18 cellular contexts compared by ENCODE assay signal in genomic region chr20:62700261-62700925, GRCh38. TPM values are rescaled to one million over a fixed set of nuclear protein-coding genes. Genes with fewer than 3 reads are reported as not detected.
DNase-seq lines count a peak whose midpoint lies in the region; ATAC-seq lines count a peak whose summit lies in the region.
"Had no signal": no experiment of that assay in that cellular context is flagged by ENCODE, and none has a peak within 500 bp of the region (broad histone marks: within the 10 kb centered on the region; RNA-seq: fewer than 3 reads in every experiment).

No MANE protein-coding gene starts in this region.

- H3K4me1 Mint-ChIP-seq in naive thymus-derived CD8-positive, alpha-beta T cell: peaks cover 6 to 16% (median 13%) of the 10 kb centered on the region in 4 donors

- intact Hi-C loops in right cardiac atrium (cut with DNase I) (loop anchor here in 1 of 4 donors (10.0 kb wide), 1 partner anchor 64 kb away; no protein-coding TSS in a partner anchor), left cardiac atrium (cut with DNase I) (no loop called here)

- POLR2A ChIA-PET in naive thymus-derived CD8-positive, alpha-beta T cell (lab: Charles Lee): no interaction called here

- no peaks in the 10 kb centered on the region for H3K27me3 Mint-ChIP-seq in naive thymus-derived CD8-positive, alpha-beta T cell
- H3K27me3 Mint-ChIP-seq: CD4-positive, alpha-beta T cell had no signal

- no peak overlapping the region for H3K27ac ChIP-seq in right cardiac atrium (ENCODE audit: low read length)
- H3K27ac ChIP-seq: C4-2B had no signal

- H3K9me3 Mint-ChIP-seq in naive thymus-derived CD8-positive, alpha-beta T cell: no peaks in the 10 kb centered on the region
- H3K9me3 Mint-ChIP-seq: CD4-positive, alpha-beta T cell; H9; IgD-negative memory B cell had no signal

- no peaks in the 10 kb centered on the region for H3K27me3 ChIP-seq in right cardiac atrium (ENCODE audit: control insufficient read depth, insufficient read depth)

- no peaks in the 10 kb centered on the region for H3K9me3 ChIP-seq in right cardiac atrium (ENCODE audit: control insufficient read depth, low read length)
- H3K9me3 ChIP-seq: Caco-2 had no signal

- no peak for ATAC-seq in right cardiac atrium
- ATAC-seq in left cardiac atrium: no peak
- no peak for ATAC-seq in GM18519 (IDR thresholded peaks at IDR 0.05; ENCODE audit: low FRiP score, unreplicated experiment)
- ATAC-seq in naive thymus-derived CD8-positive, alpha-beta T cell: no peak
- ATAC-seq: HepG2 had no signal

- H3K27ac Mint-ChIP-seq in naive thymus-derived CD8-positive, alpha-beta T cell: peak overlapping the region in 2 of 10 donors; percentile 27 to 43
- H3K27ac Mint-ChIP-seq: CD4-positive, alpha-beta T cell; H9; IgD-negative memory B cell had no signal

- H3K4me1 ChIP-seq in right cardiac atrium (ENCODE audit: control insufficient read depth, insufficient read depth, low read length): peaks cover 6% of the 10 kb centered on the region

- no peaks in the 10 kb centered on the region for H3K36me3 Mint-ChIP-seq in naive thymus-derived CD8-positive, alpha-beta T cell
- H3K36me3 Mint-ChIP-seq: IgD-negative memory B cell had no signal

- H3K4me3 Mint-ChIP-seq in naive thymus-derived CD8-positive, alpha-beta T cell: no peak overlapping the region
- H3K4me3 Mint-ChIP-seq: CD4-positive, alpha-beta T cell; H9; IgD-negative memory B cell had no signal

- WGBS in right cardiac atrium: 89% methylated on average over 18 of the region's 18 CpGs

- peak in 2 of 3 donors; percentile 28 to 33 for DNase-seq in right cardiac atrium
- no peak for DNase-seq in left cardiac atrium
- DNase-seq in NCI-H1694 treated with DMSO at 0.1 percent for 48 hours (lab: John Stamatoyannopoulos, UW): peak; percentile 75
- DNase-seq in cerebellar cortex (ENCODE audit: low spot score): peak; percentile 29
- no peak for DNase-seq in NCI-H526 (lab: John Stamatoyannopoulos, UW)
- DNase-seq in naive thymus-derived CD8-positive, alpha-beta T cell: no peak
- DNase-seq: ACHN; Caco-2; CD4-positive, alpha-beta T cell; DMS53; DND-41; EL; H9; KBM-7 had no signal

- no peak overlapping the region for H3K4me3 ChIP-seq in right cardiac atrium (ENCODE audit: low read length)

RNA-seq across cellular contexts. Expression of gene NTSR1, which starts 8.2 kb away (rescaled TPM):
- total RNA-seq in right cardiac atrium: under 1 TPM in 1 of 4 donors, not detected in 3; 0.06 TPM
- not detected for polyA plus RNA-seq in right cardiac atrium
- not detected for total RNA-seq in left cardiac atrium
- total RNA-seq in naive thymus-derived CD8-positive, alpha-beta T cell: not detected
- not detected for polyA plus RNA-seq in naive thymus-derived CD8-positive, alpha-beta T cell
- polyA plus RNA-seq: IgD-negative memory B cell had no signal

RNA-seq across cellular contexts. Expression of gene SLCO4A1, which starts 58.1 kb away (rescaled TPM):
- total RNA-seq in right cardiac atrium: 1 to 10 TPM; 4.1 to 8.4 (median 5.3) TPM
- polyA plus RNA-seq in right cardiac atrium: 15.5 TPM
- total RNA-seq in left cardiac atrium: 10 to 100 TPM; 15.1 to 35.5 TPM
- 1 to 10 TPM; 1.4 TPM for total RNA-seq in naive thymus-derived CD8-positive, alpha-beta T cell
- polyA plus RNA-seq in naive thymus-derived CD8-positive, alpha-beta T cell: under 1 TPM in 1 of 3 donors, not detected in 2; 0.93 TPM

Comparison
In these comparisons a context has a peak if more than half of its experiments do, and no peak if none do; other contexts are left out.
1. DNase-seq: peak in right cardiac atrium (2 of 3), NCI-H1694 treated with DMSO at 0.1 percent for 48 hours (single experiment) and cerebellar cortex (single experiment); none in left cardiac atrium (single experiment), NCI-H526 (0 of 2) and naive thymus-derived CD8-positive, alpha-beta T cell (0 of 10).